Comparison of ENCODE assay signal across 11 cellular contexts in the genomic region with DNA sequence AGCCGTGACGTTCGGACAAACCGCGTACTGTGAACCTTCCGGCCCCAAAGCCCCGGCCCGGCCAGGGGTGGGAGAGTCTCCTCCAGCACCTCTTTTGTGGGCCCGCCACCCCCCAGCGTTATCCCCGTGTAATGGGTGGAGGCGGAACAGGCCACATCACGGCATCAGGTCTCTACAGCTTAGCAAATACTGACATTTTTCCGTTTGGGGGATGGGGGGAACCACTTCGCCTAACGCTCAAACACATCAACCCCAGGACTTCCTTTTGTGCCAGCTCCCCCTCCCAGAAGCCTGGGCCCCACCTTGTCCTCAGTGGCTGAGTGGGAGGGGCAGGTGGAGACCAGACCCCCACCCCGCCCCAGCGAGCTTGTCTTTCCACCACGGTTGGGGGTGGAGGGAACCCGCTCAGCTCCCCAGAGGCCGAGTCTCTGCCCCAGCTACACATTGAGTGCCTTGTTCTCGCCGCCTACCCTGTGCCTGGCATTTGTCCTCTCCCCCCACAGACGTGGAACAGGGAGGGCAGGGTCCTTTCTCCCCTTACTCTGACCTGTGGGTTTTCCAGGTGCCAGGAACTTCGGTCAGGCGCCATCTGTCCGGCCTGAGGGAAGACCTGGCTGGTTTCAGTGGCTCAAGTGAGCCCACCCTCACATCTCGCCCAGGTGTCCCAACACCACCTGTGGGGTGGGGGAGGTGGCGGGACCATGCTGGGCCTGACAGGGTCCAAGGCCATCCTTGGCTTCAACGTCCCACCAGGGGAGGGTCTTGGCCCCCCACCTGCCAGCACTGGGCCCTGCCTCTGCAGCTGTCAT. TPM values are rescaled to one million over a fixed set of nuclear protein-coding genes. Genes with fewer than 3 reads are reported as not detected.
DNase-seq lines count a peak whose midpoint lies in the region; ATAC-seq and TF ChIP-seq lines count a peak whose summit lies in the region.
"Had no signal": no experiment of that assay in that cellular context is flagged by ENCODE, and none has a peak within 500 bp of the region (broad histone marks: within the 10 kb centered on the region; RNA-seq: fewer than 3 reads in every experiment).

No MANE protein-coding gene starts in this region.

- peak; percentile 1 for ATAC-seq in left colon

- no peak overlapping the region for H3K4me3 ChIP-seq in smooth muscle cell

- no peaks in the 10 kb centered on the region for H3K9me3 ChIP-seq in smooth muscle cell (replicated peaks; ENCODE audit: low read depth)

- H3K4me1 Mint-ChIP-seq in activated naive CD4-positive, alpha-beta T cell treated with anti-CD3 and anti-CD28 coated beads, Interleukin-2, amount 10 ng/mL, durations not matched to agents 7 days and 5 days, result peaks cover 11% of the 10 kb centered on the region

- no peaks in the 10 kb centered on the region for H3K4me1 ChIP-seq in smooth muscle cell (ENCODE audit: low read depth)

- DNase-seq in activated naive CD4-positive, alpha-beta T cell treated with anti-CD3 and anti-CD28 coated beads, Interleukin-2, amount 10 ng/mL, durations not matched to agents 7 days and 5 days, result no peak
- DNase-seq in activated naive CD4-positive, alpha-beta T cell treated with anti-CD3 and anti-CD28 coated beads, Interleukin-2, amount 50 U/mL, for 16 hours, result no peak
- peak; percentile 52 for DNase-seq in activated CD8-positive, alpha-beta memory T cell treated with anti-CD3 and anti-CD28 coated beads, Interleukin-2, amount 50 U/mL, for 4 hours
- DNase-seq in left colon (peak in 1 of 2 donors; percentile 13), NCI-H524 treated with DMSO at 0.1 percent for 48 hours (lab: John Stamatoyannopoulos, UW) (no peak), NCI-H774 (lab: John Stamatoyannopoulos, UW) (no peak), smooth muscle cell (lab: John Stamatoyannopoulos, UW; ENCODE audit: unreplicated experiment) (no peak)
- DNase-seq: NCI-H510A had no signal

- H3K9ac ChIP-seq in smooth muscle cell (ENCODE audit: low read depth), result no peak overlapping the region

- no peak overlapping the region for H3K4me2 ChIP-seq in smooth muscle cell

- peaks cover 38% of the 10 kb centered on the region for H3K36me3 Mint-ChIP-seq in activated naive CD4-positive, alpha-beta T cell treated with anti-CD3 and anti-CD28 coated beads, Interleukin-2, amount 10 ng/mL, durations not matched to agents 7 days and 5 days

- peak overlapping the region; percentile 65 for H3K27ac Mint-ChIP-seq in activated naive CD4-positive, alpha-beta T cell treated with anti-CD3 and anti-CD28 coated beads, Interleukin-2, amount 10 ng/mL, durations not matched to agents 7 days and 5 days

- peak overlapping the region; percentile 55 for H3K27ac ChIP-seq in temporal lobe (ENCODE audit: low read depth, low read length)
- no peak overlapping the region for H3K27ac ChIP-seq in smooth muscle cell (ENCODE audit: low read depth)
- H3K27ac ChIP-seq: C4-2B had no signal

- no peaks in the 10 kb centered on the region for H3K27me3 Mint-ChIP-seq in activated naive CD4-positive, alpha-beta T cell treated with anti-CD3 and anti-CD28 coated beads, Interleukin-2, amount 10 ng/mL, durations not matched to agents 7 days and 5 days

- H2AFZ ChIP-seq in smooth muscle cell (ENCODE audit: low read depth), result no peak overlapping the region

- TF ChIP-seq CTCF in smooth muscle cell (IDR thresholded peaks at IDR 0.05; ENCODE audit: borderline replicate concordance, insufficient read depth, poor library complexity, severe bottlenecking), result no peak

- H3F3A ChIP-seq in smooth muscle cell (ENCODE audit: low read depth), result peaks cover 12% of the 10 kb centered on the region

- H3K4me3 Mint-ChIP-seq in activated naive CD4-positive, alpha-beta T cell treated with anti-CD3 and anti-CD28 coated beads, Interleukin-2, amount 10 ng/mL, durations not matched to agents 7 days and 5 days, result no peak overlapping the region

- 85% methylated on average over 30 of the region's 30 CpGs for WGBS in smooth muscle cell (ENCODE audit: low lambda C conversion rate)

- no peaks in the 10 kb centered on the region for H3K27me3 ChIP-seq in smooth muscle cell (ENCODE audit: low read depth)

- H4K20me1 ChIP-seq in smooth muscle cell (ENCODE audit: low read depth), result peaks cover 47% of the 10 kb centered on the region

- H3K79me2 ChIP-seq in smooth muscle cell (ENCODE audit: low read depth), result no peaks in the 10 kb centered on the region

- H3K36me3 ChIP-seq in smooth muscle cell (ENCODE audit: low read depth), result no peaks in the 10 kb centered on the region

- no peaks in the 10 kb centered on the region for H3K9me3 Mint-ChIP-seq in activated naive CD4-positive, alpha-beta T cell treated with anti-CD3 and anti-CD28 coated beads, Interleukin-2, amount 10 ng/mL, durations not matched to agents 7 days and 5 days

- CTCF ChIA-PET in activated naive CD4-positive, alpha-beta T cell treated with anti-CD3 and anti-CD28 coated beads, Interleukin-2, amount 10 ng/mL, durations not matched to agents 7 days and 5 days (lab: Charles Lee), result interaction anchor here (0.6 to 1.2 kb wide), 4 partner anchors 24 to 175 kb away, joined by 3 read pairs; no protein-coding TSS in a partner anchor

- intact Hi-C loops in left colon (cut with DNase I, micrococcal nuclease), result no loop called here

RNA-seq across cellular contexts. Expression of a gene that starts 29.6 kb away (rescaled TPM):
- total RNA-seq in left colon (10 to 100 TPM; 69.2 to 80.1 TPM), temporal lobe (73.8 TPM), smooth muscle cell (34.1 and 37.3 TPM in 2 replicates)
- 53.6 and 70.8 TPM in 2 replicates for polyA plus RNA-seq in smooth muscle cell

RNA-seq across cellular contexts. Expression of a gene that starts 36.1 kb away (rescaled TPM):
- 1 to 10 TPM; 5.4 to 8.9 TPM for total RNA-seq in left colon
- under 0.01 TPM for total RNA-seq in temporal lobe
- total RNA-seq in smooth muscle cell, result 3.0 and 4.1 TPM in 2 replicates
- polyA plus RNA-seq in smooth muscle cell, result 15.8 and 16.9 TPM in 2 replicates

RNA-seq across cellular contexts. Expression of a gene that starts 41.4 kb away (rescaled TPM):
- total RNA-seq in left colon (not detected), temporal lobe (not detected), smooth muscle cell (2.1 TPM in 1 of 2 replicates, not detected in the other)
- 0.49 and 0.54 TPM in 2 replicates for polyA plus RNA-seq in smooth muscle cell
- total RNA-seq: epithelial cell of proximal tubule had no signal
